Comparison of ENCODE assay signal across 11 cellular contexts in genomic region chr2:217797170-217797569, GRCh38.
DNase-seq lines count a peak whose midpoint lies in the region; ATAC-seq, FAIRE-seq and TF ChIP-seq lines count a peak whose summit lies in the region.
"Had no signal": no experiment of that assay in that cellular context is flagged by ENCODE, and none has a peak within 500 bp of the region (broad histone marks: within the 10 kb centered on the region; RNA-seq: fewer than 3 reads in every experiment).

No MANE protein-coding gene starts in this region.

- H3K4me3 ChIP-seq in ascending aorta (no peak overlapping the region), HepG2 (replicated peaks in 1 of 3; ENCODE audit: insufficient read depth in 1 of 3, low read depth in 2 of 3, low read length in 3 of 3) (no peak overlapping the region), skeletal muscle tissue (ENCODE audit: low read length in 3 of 3) (no peak overlapping the region)

- WGBS in HepG2 (ENCODE audit: low lambda C conversion rate): 19% methylated on average over 3 of the region's 3 CpGs

- H3K4me1 ChIP-seq in ascending aorta (no peaks in the 10 kb centered on the region), HepG2 (ENCODE audit: insufficient read depth, low read length) (peaks cover 68% of the 10 kb centered on the region), skeletal muscle tissue (ENCODE audit: control insufficient read depth in 3 of 3, insufficient read depth in 3 of 3, low read length in 3 of 3) (peaks cover 30 to 45% (median 40%) of the 10 kb centered on the region in 3 donors)

- H2AFZ ChIP-seq in HepG2 (ENCODE audit: low read length): no peak overlapping the region

- TF ChIP-seq RAD21 in HepG2 (CRISPR knock-in tag; IDR thresholded peaks at IDR 0.05): no peak

- ATAC-seq in HepG2 (peak; percentile 2; the same call in 2 of the 3 replicates), HG02870 (IDR thresholded peaks at IDR 0.05; ENCODE audit: unreplicated experiment) (no peak)
- ATAC-seq: PC-3 had no signal

- no peaks in the 10 kb centered on the region for H3K79me2 ChIP-seq in HepG2 (ENCODE audit: insufficient read depth, low read length)

- TF ChIP-seq CTCF in ascending aorta (IDR thresholded peaks at IDR 0.05): no peak
- no peak for TF ChIP-seq CTCF in HepG2 (CRISPR knock-in tag; IDR thresholded peaks at IDR 0.05)

- H3K27me3 ChIP-seq in ascending aorta (no peaks in the 10 kb centered on the region), HepG2 (ENCODE audit: control insufficient read depth in 1 of 2, insufficient read depth in 2 of 2, low read length in 2 of 2) (no peaks in the 10 kb centered on the region), skeletal muscle tissue (ENCODE audit: control insufficient read depth in 3 of 3, insufficient read depth in 3 of 3, low read length in 3 of 3) (no peaks in the 10 kb centered on the region)

- POLR2A ChIA-PET in HepG2 (lab: Yijun Ruan, JAX): no interaction called here

- 0 out of 4 replicates have a peak, but pooled peaks of 1 of the 2 experiments have one; percentile 8 for TF ChIP-seq POLR2A in HepG2 (IDR thresholded peaks at IDR 0.05; ENCODE audit: insufficient read depth in 1 of 2, low read depth in 2 of 2, low read length in 2 of 2)

- CTCF ChIA-PET in HepG2 (lab: Yijun Ruan, JAX; ENCODE audit: low intra/inter-chr PET ratio, low total read pairs): no interaction called here

- TF ChIP-seq EP300 in HepG2 (IDR thresholded peaks at IDR 0.05; ENCODE audit: low read depth in 2 of 2, low read length in 2 of 2): no peak
- TF ChIP-seq EP300 in HepG2 (CRISPR knock-in tag; IDR thresholded peaks at IDR 0.05; ENCODE audit: borderline replicate concordance): no peak

- H3K4me2 ChIP-seq in HepG2 (ENCODE audit: low read depth, low read length): peak overlapping the region; percentile 26; the same call in 1 of the 2 replicates
- H3K4me2 ChIP-seq: KMS-11 had no signal

- intact Hi-C loops in ascending aorta (cut with DNase I) (no loop called here), HepG2 (cut with micrococcal nuclease; ENCODE audit: unreplicated experiment) (no loop called here)

- H3K36me3 ChIP-seq in ascending aorta (peaks cover 31 to 51% of the 10 kb centered on the region in 2 donors), HepG2 (replicated peaks in 1 of 2; ENCODE audit: control insufficient read depth in 1 of 2, insufficient read depth in 2 of 2, low read length in 2 of 2) (no peaks in the 10 kb centered on the region), skeletal muscle tissue (ENCODE audit: control insufficient read depth in 3 of 3, insufficient read depth in 3 of 3, low read length in 3 of 3) (peaks cover 12 to 30% (median 19%) of the 10 kb centered on the region in 3 donors)

- H3K9me3 ChIP-seq in ascending aorta: no peaks in the 10 kb centered on the region
- no peaks in the 10 kb centered on the region for H3K9me3 ChIP-seq in HepG2 (ENCODE audit: low read length)
- H3K9me3 ChIP-seq in skeletal muscle tissue (ENCODE audit: control insufficient read depth in 3 of 3, low read length in 3 of 3): no peaks in the 10 kb centered on the region

- H3K9ac ChIP-seq in HepG2 (ENCODE audit: insufficient read depth, low read depth, low read length): no peak overlapping the region
- H3K9ac ChIP-seq in skeletal muscle tissue (ENCODE audit: low read depth in 1 of 3, low read length in 3 of 3): no peak overlapping the region
- H3K9ac ChIP-seq: KMS-11 had no signal

- no peaks in the 10 kb centered on the region for H4K20me1 ChIP-seq in HepG2 (ENCODE audit: insufficient read depth, low read length)

- peak overlapping the region; percentile 69 to 73 for H3K27ac ChIP-seq in ascending aorta
- H3K27ac ChIP-seq in HepG2 (ENCODE audit: extremely low read length, insufficient read depth, low read length): no peak overlapping the region
- peak overlapping the region; percentile 21 for H3K27ac ChIP-seq in skeletal muscle tissue (ENCODE audit: low read depth, low read length)
- H3K27ac ChIP-seq: KMS-11 had no signal

- DNase-seq in MV-4-11 (lab: John Stamatoyannopoulos, UW): peak; percentile 32
- DNase-seq in ascending aorta (ENCODE audit: low spot score in 2 of 2): peak in 1 of 2 donors; percentile 68
- no peak for DNase-seq in HepG2 (ENCODE audit: low spot score)
- DNase-seq in NCI-H1436 (lab: John Stamatoyannopoulos, UW): no peak
- DNase-seq in stimulated activated CD4-positive, alpha-beta T cell treated with anti-CD3 and anti-CD28 coated beads, Interleukin-12 subunit alpha, Interleukin-12 subunit beta, amount 100 ng/mL, for 4 hours: no peak
- DNase-seq: aorta, midbrain had no signal

- BruUV-seq in HepG2 (replicated peaks; lab: Mats Ljungman, UMichigan): no TSS peak

- in situ Hi-C loops in HepG2 (cut with HindIII; ENCODE audit: extremely low pct_ligation_motif_present, low pct_unique_long_range_greater_than_20kb): no loop called here

- no peak for FAIRE-seq in HepG2 (lab: Jason Lieb, UNC)

TF ChIP-seq in HepG2, 621 proteins besides CTCF, POLR2A, EP300 and RAD21 (continues in another document):
- no peak for TF ChIP-seq KDM5A (IDR thresholded peaks at IDR 0.05; ENCODE audit: borderline replicate concordance, low read length)
- 0 out of 2 replicates have a peak, but pooled peaks have one; percentile 7 for TF ChIP-seq HBP1 (CRISPR knock-in tag; IDR thresholded peaks at IDR 0.05; ENCODE audit: low read depth)
- TF ChIP-seq ZNF605 (CRISPR knock-in tag; IDR thresholded peaks at IDR 0.05): peak; percentile 44; the same call in 1 of the 2 replicates
- no peak for TF ChIP-seq ZBTB40 (IDR thresholded peaks at IDR 0.05)
- 0 out of 2 replicates have a peak, but pooled peaks have one; percentile 16 for TF ChIP-seq ZBTB40 (CRISPR knock-in tag; IDR thresholded peaks at IDR 0.05)
- TF ChIP-seq HDAC2 (CRISPR knock-in tag; IDR thresholded peaks at IDR 0.05): no peak
- TF ChIP-seq SP4 (CRISPR knock-in tag; IDR thresholded peaks at IDR 0.05): peak; percentile 33; the same call in 1 of the 2 replicates
